In genomic region chrX:150558424-150558823, GRCh38 we compare ENCODE assay signal across 19 cellular contexts. TPM values are rescaled to one million over a fixed set of nuclear protein-coding genes. Genes with fewer than 3 reads are reported as not detected.
DNase-seq lines count a peak whose midpoint lies in the region; ATAC-seq and TF ChIP-seq lines count a peak whose summit lies in the region.
"Had no signal": no experiment of that assay in that cellular context is flagged by ENCODE, and none has a peak within 500 bp of the region (broad histone marks: within the 10 kb centered on the region; RNA-seq: fewer than 3 reads in every experiment).

No MANE protein-coding gene starts in this region.

- no peaks in the 10 kb centered on the region for H3K79me2 ChIP-seq in H9 (ENCODE audit: insufficient read depth, low read length)

- no peak for TF ChIP-seq POLR2A in GM18505 (IDR thresholded peaks at IDR 0.05; ENCODE audit: borderline replicate concordance, extremely low read depth, insufficient read depth, insufficient read length)

- H3K4me3 ChIP-seq in SJCRH30, result peak overlapping the region; percentile 21
- H3K4me3 ChIP-seq in iPS-20b (ENCODE audit: low read length), result 0 out of 2 replicates have a peak overlapping the region, but pooled peaks have one; percentile 30
- H3K4me3 ChIP-seq: A549 had no signal

- no peak overlapping the region for H3K4me2 ChIP-seq in H9 (ENCODE audit: insufficient read depth, insufficient read length, low read length)
- H3K4me2 ChIP-seq: A549 had no signal

- no peaks in the 10 kb centered on the region for H3K23me2 ChIP-seq in H9 (ENCODE audit: insufficient read length, low read depth, low read length, poor library complexity, severe bottlenecking)

- peaks cover 6 to 8% of the 10 kb centered on the region in 2 experiments for H3K4me1 Mint-ChIP-seq in H9

- no peak overlapping the region for H3K14ac ChIP-seq in H9 (ENCODE audit: insufficient read depth, low read length)

- peaks cover 55% of the 10 kb centered on the region for H3K27me3 Mint-ChIP-seq in H9 (ENCODE audit: low read depth)
- H3K27me3 Mint-ChIP-seq: CD4-positive, alpha-beta T cell had no signal

- no peak overlapping the region for H2AK5ac ChIP-seq in H9 (ENCODE audit: insufficient read length, low read length)

- H4K5ac ChIP-seq in H9 (ENCODE audit: insufficient read length, low read depth, low read length), result no peak overlapping the region

- peaks cover 0 to 4% (median 0%) of the 10 kb centered on the region in 3 experiments; a peak in 1 of 7 replicates for H3K36me3 Mint-ChIP-seq in H9 (ENCODE audit: insufficient read depth in 1 of 3, low read depth in 3 of 3)

- H3K9me3 ChIP-seq in H9 (ENCODE audit: control insufficient read depth, low read depth, low read length), result peaks cover 5% of the 10 kb centered on the region
- H3K9me3 ChIP-seq in SJCRH30 (replicated peaks), result no peaks in the 10 kb centered on the region
- H3K9me3 ChIP-seq in iPS-20b (ENCODE audit: insufficient read depth, low read depth, low read length), result no peaks in the 10 kb centered on the region
- H3K9me3 ChIP-seq: A549 had no signal

- H2BK12ac ChIP-seq in H9 (ENCODE audit: insufficient read length, low read depth, low read length), result no peak overlapping the region

- no peak overlapping the region for H3K23ac ChIP-seq in H9 (ENCODE audit: insufficient read length, low read depth, low read length)

- H3K79me1 ChIP-seq in H9 (ENCODE audit: insufficient read depth, low read depth, low read length, poor library complexity, severe bottlenecking), result no peaks in the 10 kb centered on the region

- no peak overlapping the region for H4K8ac ChIP-seq in H9 (replicated peaks; ENCODE audit: insufficient read length, low read depth, low read length)

- H3K18ac ChIP-seq in H9 (ENCODE audit: insufficient read length, low read depth, low read length), result no peak overlapping the region

- no CpG with 5 or more reads among the region's 7 CpGs for WGBS in H9 (ENCODE audit: extremely low coverage, insufficient read length, low lambda C conversion rate)

- peak overlapping the region in 1 of 3 experiments; percentile 87; a peak in 2 of 7 replicates for H3K27ac Mint-ChIP-seq in H9
- H3K27ac Mint-ChIP-seq: CD4-positive, alpha-beta T cell had no signal

- H2BK20ac ChIP-seq in H9 (ENCODE audit: low read depth, low read length, poor library complexity, severe bottlenecking), result no peak overlapping the region

- peaks cover 73 to 78% of the 10 kb centered on the region in 2 experiments for H3K9me3 Mint-ChIP-seq in H9
- H3K9me3 Mint-ChIP-seq: CD4-positive, alpha-beta T cell had no signal

- H3K27me3 ChIP-seq in H9 (ENCODE audit: insufficient read depth, low read length) (no peaks in the 10 kb centered on the region), SJCRH30 (no peaks in the 10 kb centered on the region), iPS-20b (ENCODE audit: insufficient read depth, low read length) (no peaks in the 10 kb centered on the region; the same call in 1 of the 2 replicates)

- H2BK15ac ChIP-seq in H9 (ENCODE audit: low read depth, low read length), result no peak overlapping the region

- no peak overlapping the region for H2AFZ ChIP-seq in H9 (ENCODE audit: low read length)

- no peak overlapping the region for H2BK120ac ChIP-seq in H9 (ENCODE audit: low read depth, low read length, poor library complexity, severe bottlenecking)

- no peak overlapping the region for H3K56ac ChIP-seq in H9 (ENCODE audit: insufficient read length, low read depth, low read length)

- H3K4me1 ChIP-seq in H9 (ENCODE audit: insufficient read depth, low read length) (no peaks in the 10 kb centered on the region), SJCRH30 (no peaks in the 10 kb centered on the region), iPS-20b (ENCODE audit: insufficient read depth, low read length) (peaks cover 3% of the 10 kb centered on the region; the same call in 1 of the 2 replicates)
- H3K4me1 ChIP-seq: A549 had no signal

- no peak overlapping the region for H3K4ac ChIP-seq in H9 (ENCODE audit: low read depth, low read length)

- H2BK5ac ChIP-seq in H9 (ENCODE audit: insufficient read length, low read length), result no peak overlapping the region

- no peak overlapping the region for H3K27ac ChIP-seq in H9 (ENCODE audit: insufficient read length, low read depth, low read length)
- H3K27ac ChIP-seq in SJCRH30, result 0 out of 2 replicates have a peak overlapping the region, but pooled peaks have one; percentile 23
- no peak overlapping the region for H3K27ac ChIP-seq in iPS-20b (ENCODE audit: low read length)
- H3K27ac ChIP-seq: A549, RWPE1 had no signal

- peak; percentile 87 for DNase-seq in ELF-1 (ENCODE audit: low read depth, low spot score)
- DNase-seq in H9, result no peak
- peak in 1 of 2 experiments; percentile 27 for DNase-seq in SJCRH30
- DNase-seq in activated effector memory CD4-positive, alpha-beta T cell treated with anti-CD3 and anti-CD28 coated beads, Interleukin-2, amount 50 U/mL, for 16 hours, result no peak
- no peak for DNase-seq in A172 (ENCODE audit: low spot score)
- DNase-seq: CD4-positive, alpha-beta T cell; EL; NCI-H1436; NCI-H2029 treated with DMSO at 0.1 percent for 48 hours; NCI-H446 treated with DMSO at 0.1 percent for 48 hours; PC-3; SIG-M5; T-helper 1 cell had no signal

- H4K20me1 ChIP-seq in H9 (ENCODE audit: control insufficient read depth, insufficient read depth, insufficient read length), result no peaks in the 10 kb centered on the region

- H3K9ac ChIP-seq in H9 (ENCODE audit: extremely low read depth, insufficient read length, low read length) (no peak overlapping the region), iPS-20b (ENCODE audit: low read depth, low read length) (no peak overlapping the region)

- no peak overlapping the region for H3T11ph ChIP-seq in H9 (ENCODE audit: low read length)

- no peak for TF ChIP-seq CTCF in H9 (conservative IDR thresholded peaks at IDR 0.05)

- ATAC-seq in GM18505 (IDR thresholded peaks at IDR 0.05; ENCODE audit: unreplicated experiment) (no peak), GM21529 (IDR thresholded peaks at IDR 0.05; ENCODE audit: unreplicated experiment) (no peak)
- ATAC-seq: A549, HCT116, PC-3 had no signal

- H3K36me3 ChIP-seq in SJCRH30, result no peaks in the 10 kb centered on the region
- no peaks in the 10 kb centered on the region for H3K36me3 ChIP-seq in iPS-20b (ENCODE audit: insufficient read depth, low read depth, low read length)

- no peak overlapping the region for H4K91ac ChIP-seq in H9 (ENCODE audit: insufficient read length, low read depth, low read length)

- H3K4me3 Mint-ChIP-seq in H9, result peak overlapping the region; percentile 12 to 50; a peak in 3 of 5 replicates
- H3K4me3 Mint-ChIP-seq: CD4-positive, alpha-beta T cell had no signal

RNA-seq across cellular contexts. Expression of gene MTM1, which starts 10.0 kb away (rescaled TPM):
- 4.8 and 6.4 TPM in 2 replicates for total RNA-seq in H9 (2021)
- 5.3 and 6.1 TPM in 2 replicates for total RNA-seq in SJCRH30 (2014; rRNA removed; shearing (Covaris generic))
- total RNA-seq in A172 (2014; rRNA removed; shearing (Covaris generic)), result 13.1 and 14.7 TPM in 2 replicates
